In genomic region chr7:14197280-14197679, GRCh38 we compare ENCODE assay signal across 10 cellular contexts.
DNase-seq lines count a peak whose midpoint lies in the region; ATAC-seq and TF ChIP-seq lines count a peak whose summit lies in the region.
"Had no signal": no experiment of that assay in that cellular context is flagged by ENCODE, and none has a peak within 500 bp of the region (broad histone marks: within the 10 kb centered on the region; RNA-seq: fewer than 3 reads in every experiment).

No MANE protein-coding gene starts in this region.

- no peak for DNase-seq in Right ventricle myocardium inferior (ENCODE audit: missing footprints)
- DNase-seq in right atrium auricular region (ENCODE audit: low spot score) = no peak
- DNase-seq in adrenal gland = peak; percentile 18 to 71 (median 25)
- peak in 1 of 2 donors; percentile 63 for DNase-seq in heart right ventricle
- peak; percentile 12 to 31 for DNase-seq in thyroid gland
- DNase-seq in upper lobe of right lung = no peak
- DNase-seq in NCI-H2196 treated with DMSO at 0.1 percent for 48 hours (lab: John Stamatoyannopoulos, UW; ENCODE audit: unreplicated experiment) = no peak
- DNase-seq: activated gamma-delta T cell, NCI-H82 had no signal

- WGBS in adrenal gland, 4 donors = 8 to 16% (median 10%) methylated on average over 3 of the region's 3 CpGs
- WGBS in heart right ventricle, 2 donors = 2 to 3% methylated on average over 3 of the region's 3 CpGs
- WGBS in thyroid gland, 2 donors = 17% methylated on average over 3 of the region's 3 CpGs

- H3K9me3 ChIP-seq in right atrium auricular region = peaks cover 0 to 17% of the 10 kb centered on the region in 2 donors
- no peaks in the 10 kb centered on the region for H3K9me3 ChIP-seq in adrenal gland (replicated peaks in 1 of 3)
- peaks cover 0 to 26% (median 5%) of the 10 kb centered on the region in 11 donors for H3K9me3 ChIP-seq in heart right ventricle
- no peaks in the 10 kb centered on the region for H3K9me3 ChIP-seq in thyroid gland
- no peaks in the 10 kb centered on the region for H3K9me3 ChIP-seq in upper lobe of right lung

- H3K4me3 ChIP-seq in right atrium auricular region (peak overlapping the region in 1 of 2 donors; percentile 12), adrenal gland (peak overlapping the region in 1 of 4 donors; percentile 20), heart right ventricle (peak overlapping the region in 3 of 10 donors; percentile 1 to 19 (median 5)), thyroid gland (replicated peaks in 1 of 3) (no peak overlapping the region), upper lobe of right lung (no peak overlapping the region)

- no peak for TF ChIP-seq CTCF in right atrium auricular region (IDR thresholded peaks at IDR 0.05)
- TF ChIP-seq CTCF in adrenal gland (IDR thresholded peaks at IDR 0.05) = no peak
- TF ChIP-seq CTCF in heart right ventricle (IDR thresholded peaks at IDR 0.05) = no peak
- no peak for TF ChIP-seq CTCF in thyroid gland (IDR thresholded peaks at IDR 0.05)
- TF ChIP-seq CTCF in upper lobe of right lung (IDR thresholded peaks at IDR 0.05) = no peak

- H3K27me3 ChIP-seq in right atrium auricular region (no peaks in the 10 kb centered on the region), adrenal gland (no peaks in the 10 kb centered on the region), heart right ventricle (no peaks in the 10 kb centered on the region), thyroid gland (no peaks in the 10 kb centered on the region), upper lobe of right lung (no peaks in the 10 kb centered on the region)

- H3K4me1 ChIP-seq in right atrium auricular region (peaks cover 0 to 24% of the 10 kb centered on the region in 2 donors), adrenal gland (replicated peaks in 1 of 2) (peaks cover 8 to 22% of the 10 kb centered on the region in 2 donors), heart right ventricle (peaks cover 2 to 27% (median 18%) of the 10 kb centered on the region in 9 donors), thyroid gland (peaks cover 15 to 22% of the 10 kb centered on the region in 2 donors), upper lobe of right lung (no peaks in the 10 kb centered on the region)

- intact Hi-C loops in Right ventricle myocardium inferior (cut with DNase I) (loop anchor here (5.0 to 10.0 kb wide), 2 partner anchors 205 to 218 kb away; no protein-coding TSS in a partner anchor), adrenal gland (cut with DNase I) (no loop called here), heart right ventricle (cut with DNase I) (loop anchor here in 3 of 10 donors (5.0 to 10.0 kb wide), 3 partner anchors 205 to 258 kb away; partner anchors contain the start of gene ETV1 (in 1 of the 3)), thyroid gland (cut with DNase I) (no loop called here), upper lobe of right lung (cut with DNase I) (no loop called here)

- H3K36me3 ChIP-seq in right atrium auricular region (no peaks in the 10 kb centered on the region), adrenal gland (replicated peaks in 1 of 2) (no peaks in the 10 kb centered on the region), heart right ventricle (no peaks in the 10 kb centered on the region), thyroid gland (no peaks in the 10 kb centered on the region), upper lobe of right lung (no peaks in the 10 kb centered on the region)

- H3K27ac ChIP-seq in right atrium auricular region (peak overlapping the region in 1 of 2 donors; percentile 62), adrenal gland (peak overlapping the region in 2 of 5 donors; percentile 1 to 54), heart right ventricle (peak overlapping the region in 8 of 10 donors; percentile 28 to 59 (median 41)), thyroid gland (no peak overlapping the region), upper lobe of right lung (no peak overlapping the region)

- TF ChIP-seq POLR2A in adrenal gland (IDR thresholded peaks at IDR 0.05) (no peak), thyroid gland (IDR thresholded peaks at IDR 0.05) (no peak)

- ATAC-seq in Right ventricle myocardium inferior (peak; percentile 74), heart right ventricle (peak in 6 of 8 donors; percentile 48 to 91 (median 66)), upper lobe of right lung (no peak), HG02571 (IDR thresholded peaks at IDR 0.05; ENCODE audit: unreplicated experiment) (no peak)

Comparison
In these comparisons a context has a peak if more than half of its experiments do, and no peak if none do; other contexts are left out.
1. ATAC-seq: peak in Right ventricle myocardium inferior (single experiment) and heart right ventricle (6 of 8); none in upper lobe of right lung (single experiment) and HG02571 (single experiment).
2. DNase-seq: peak in adrenal gland (7 of 7) and thyroid gland (2 of 2); none in Right ventricle myocardium inferior (single experiment), right atrium auricular region (single experiment), upper lobe of right lung (single experiment) and NCI-H2196 treated with DMSO at 0.1 percent for 48 hours (single experiment).
3. H3K27ac ChIP-seq: peak in heart right ventricle (8 of 10); none in thyroid gland (0 of 3) and upper lobe of right lung (single experiment).